ENCODE assay signal across 8 cellular contexts in the genomic region with DNA sequence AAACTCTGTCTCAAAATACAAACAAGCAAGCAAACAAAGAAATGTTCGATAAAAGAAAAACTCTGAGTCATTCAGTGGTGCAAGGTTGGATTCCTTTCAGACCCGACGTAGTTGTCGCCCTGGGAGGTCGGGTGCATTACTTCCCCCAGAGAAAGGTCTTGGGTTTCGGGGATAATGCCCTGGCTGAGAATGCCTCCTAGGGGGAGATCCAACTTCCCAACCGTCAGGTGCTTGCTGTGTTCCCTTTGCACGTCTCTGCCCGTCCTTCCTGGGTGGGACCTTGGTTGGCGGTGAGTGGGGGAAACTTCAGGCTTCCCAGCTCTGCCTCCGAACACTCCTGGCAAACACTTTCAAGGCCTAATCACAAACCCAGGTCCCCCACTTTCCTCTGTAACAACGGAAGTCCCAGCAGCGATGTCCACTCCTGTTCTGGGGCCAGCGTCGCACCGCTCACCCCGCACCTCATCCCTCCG. TPM values are rescaled to one million over a fixed set of nuclear protein-coding genes. Genes with fewer than 3 reads are reported as not detected.
DNase-seq lines count a peak whose midpoint lies in the region; ATAC-seq and TF ChIP-seq lines count a peak whose summit lies in the region.

No MANE protein-coding gene starts in this region.

- peak overlapping the region; percentile 81 for H3K4me3 Mint-ChIP-seq in CD8-positive, alpha-beta T cell
- peak overlapping the region; percentile 86 for H3K4me3 Mint-ChIP-seq in activated T-helper 1 cell treated with anti-CD3 and anti-CD28 coated beads, Interleukin-12 subunit alpha, Interleukin-12 subunit beta, Interleukin-2, Interleukin-4 antibody, amounts not matched to agents 30 ng/mL and 10 ng/mL and 1 ng/mL, durations not matched to agents 14 hours and 24 hours and 36 hours
- peak overlapping the region; percentile 97 for H3K4me3 Mint-ChIP-seq in osteocyte (ENCODE audit: unreplicated experiment)

- TF ChIP-seq CTCF in CD8-positive, alpha-beta T cell (IDR thresholded peaks at IDR 0.05) = no peak
- no peak for TF ChIP-seq CTCF in osteocyte (IDR thresholded peaks at IDR 0.05)

- H3K36me3 Mint-ChIP-seq in CD8-positive, alpha-beta T cell = peaks cover 10% of the 10 kb centered on the region
- H3K36me3 Mint-ChIP-seq in activated T-helper 1 cell treated with anti-CD3 and anti-CD28 coated beads, Interleukin-12 subunit alpha, Interleukin-12 subunit beta, Interleukin-2, Interleukin-4 antibody, amounts not matched to agents 30 ng/mL and 10 ng/mL and 1 ng/mL, durations not matched to agents 14 hours and 24 hours and 36 hours (ENCODE audit: low read depth) = peaks cover 12% of the 10 kb centered on the region
- H3K36me3 Mint-ChIP-seq in osteocyte (ENCODE audit: unreplicated experiment) = no peaks in the 10 kb centered on the region

- H3K4me1 Mint-ChIP-seq in CD8-positive, alpha-beta T cell (ENCODE audit: low read depth) = peaks cover 39% of the 10 kb centered on the region
- H3K4me1 Mint-ChIP-seq in activated T-helper 1 cell treated with anti-CD3 and anti-CD28 coated beads, Interleukin-12 subunit alpha, Interleukin-12 subunit beta, Interleukin-2, Interleukin-4 antibody, amounts not matched to agents 30 ng/mL and 10 ng/mL and 1 ng/mL, durations not matched to agents 14 hours and 24 hours and 36 hours (ENCODE audit: low read depth) = peaks cover 51% of the 10 kb centered on the region
- H3K4me1 Mint-ChIP-seq in osteocyte (ENCODE audit: unreplicated experiment) = peaks cover 38% of the 10 kb centered on the region

- POLR2A ChIA-PET in CD8-positive, alpha-beta T cell (lab: Charles Lee) = interaction anchor here (0.5 to 1.6 kb wide), 4 partner anchors 8 to 856 kb away, joined by 3 to 9 read pairs (median 6); partner anchors contain the start of gene RMP24

- H3K4me3 ChIP-seq in CD8-positive, alpha-beta T cell (ENCODE audit: low read depth, low read length) = peak overlapping the region; percentile 99

- H3K4me1 ChIP-seq in CD8-positive, alpha-beta T cell (ENCODE audit: insufficient read depth, low read length) = peaks cover 22% of the 10 kb centered on the region

- H3K27me3 Mint-ChIP-seq in CD8-positive, alpha-beta T cell (ENCODE audit: low read depth) = no peaks in the 10 kb centered on the region
- no peaks in the 10 kb centered on the region for H3K27me3 Mint-ChIP-seq in activated T-helper 1 cell treated with anti-CD3 and anti-CD28 coated beads, Interleukin-12 subunit alpha, Interleukin-12 subunit beta, Interleukin-2, Interleukin-4 antibody, amounts not matched to agents 30 ng/mL and 10 ng/mL and 1 ng/mL, durations not matched to agents 14 hours and 24 hours and 36 hours (ENCODE audit: insufficient read depth)
- H3K27me3 Mint-ChIP-seq in osteocyte (ENCODE audit: unreplicated experiment) = no peaks in the 10 kb centered on the region

- H3K27ac Mint-ChIP-seq in CD8-positive, alpha-beta T cell = peak overlapping the region; percentile 93
- peak overlapping the region; percentile 94 for H3K27ac Mint-ChIP-seq in activated T-helper 1 cell treated with anti-CD3 and anti-CD28 coated beads, Interleukin-12 subunit alpha, Interleukin-12 subunit beta, Interleukin-2, Interleukin-4 antibody, amounts not matched to agents 30 ng/mL and 10 ng/mL and 1 ng/mL, durations not matched to agents 14 hours and 24 hours and 36 hours
- H3K27ac Mint-ChIP-seq in osteocyte (ENCODE audit: unreplicated experiment) = peak overlapping the region; percentile 94

- intact Hi-C loops in CD8-positive, alpha-beta T cell (cut with DNase I, micrococcal nuclease) = loop anchor here (1.0 to 10.0 kb wide), 12 partner anchors 701 to 1851 kb away; partner anchors contain the start of genes INO80C (in 2 of the 2), ZNF24 (in 2 of the 2), ELP2 (in 1 of the 2) and GALNT1 (in 1 of the 2)
- intact Hi-C loops in activated T-helper 1 cell treated with anti-CD3 and anti-CD28 coated beads, Interleukin-12 subunit alpha, Interleukin-12 subunit beta, Interleukin-2, Interleukin-4 antibody, amounts not matched to agents 30 ng/mL and 10 ng/mL and 1 ng/mL, durations not matched to agents 14 hours and 24 hours and 36 hours (cut with micrococcal nuclease) = loop anchor here (2.0 to 10.0 kb wide), 7 partner anchors 19 to 1486 kb away; partner anchors contain the start of genes INO80C, RMP24, RPRD1A and ZNF24

- ATAC-seq in CD8-positive, alpha-beta T cell = peak; percentile 0
- peak; percentile 7 for ATAC-seq in GM21717 (IDR thresholded peaks at IDR 0.05; ENCODE audit: unreplicated experiment)

- peak overlapping the region; percentile 70 for H3K27ac ChIP-seq in CD8-positive, alpha-beta T cell (ENCODE audit: low read depth, low read length)

- CTCF ChIA-PET in CD8-positive, alpha-beta T cell (lab: Charles Lee) = interaction anchor here (3.0 kb wide), 1 partner anchor 18 kb away, joined by 18 read pairs; no protein-coding TSS in a partner anchor

- no peaks in the 10 kb centered on the region for H3K36me3 ChIP-seq in CD8-positive, alpha-beta T cell (ENCODE audit: insufficient read depth, low read length)

- H3K9me3 ChIP-seq in CD8-positive, alpha-beta T cell (ENCODE audit: low read length) = no peaks in the 10 kb centered on the region

- no peaks in the 10 kb centered on the region for H3K9me3 Mint-ChIP-seq in CD8-positive, alpha-beta T cell
- no peaks in the 10 kb centered on the region for H3K9me3 Mint-ChIP-seq in activated T-helper 1 cell treated with anti-CD3 and anti-CD28 coated beads, Interleukin-12 subunit alpha, Interleukin-12 subunit beta, Interleukin-2, Interleukin-4 antibody, amounts not matched to agents 30 ng/mL and 10 ng/mL and 1 ng/mL, durations not matched to agents 14 hours and 24 hours and 36 hours
- no peaks in the 10 kb centered on the region for H3K9me3 Mint-ChIP-seq in osteocyte (ENCODE audit: unreplicated experiment)

- H3K27me3 ChIP-seq in CD8-positive, alpha-beta T cell (ENCODE audit: insufficient read depth, low read length) = no peaks in the 10 kb centered on the region

- DNase-seq in CD8-positive, alpha-beta T cell = peak in 6 of 7 experiments; percentile 7 to 57 (median 21)
- DNase-seq in NCI-H2227 (lab: John Stamatoyannopoulos, UW; ENCODE audit: unreplicated experiment) (peak; percentile 59), foreskin melanocyte (peak; percentile 33), osteocyte (ENCODE audit: extremely low spot score, unreplicated experiment) (no peak), NCI-H2171 (lab: John Stamatoyannopoulos, UW) (no peak), KG1 (lab: John Stamatoyannopoulos, UW) (no peak)
- DNase-seq in activated T-helper 1 cell treated with anti-CD3 and anti-CD28 coated beads, Interleukin-12 subunit alpha, Interleukin-12 subunit beta, Interleukin-2, Interleukin-4 antibody, amounts not matched to agents 30 ng/mL and 10 ng/mL and 1 ng/mL, durations not matched to agents 14 hours and 24 hours and 36 hours (ENCODE audit: low spot score) = peak; percentile 16

RNA-seq across cellular contexts. Expression of gene TPGS2, which starts 0.6 kb away (rescaled TPM):
- 10 to 100 TPM; 14.5 to 16.4 TPM for total RNA-seq in CD8-positive, alpha-beta T cell
- 68.5 and 72.6 TPM in 2 replicates for total RNA-seq in activated T-helper 1 cell treated with anti-CD3 and anti-CD28 coated beads, Interleukin-12 subunit alpha, Interleukin-12 subunit beta, Interleukin-2, Interleukin-4 antibody, amounts not matched to agents 30 ng/mL and 10 ng/mL and 1 ng/mL, durations not matched to agents 14 hours and 24 hours and 36 hours
- 95.4 and 98.8 TPM in 2 replicates for total RNA-seq in osteocyte

RNA-seq across cellular contexts. Expression of gene KIAA1328, which starts 0.7 kb away (rescaled TPM):
- total RNA-seq in CD8-positive, alpha-beta T cell = 1 to 10 TPM; 6.9 to 7.0 TPM
- 6.7 and 8.2 TPM in 2 replicates for total RNA-seq in activated T-helper 1 cell treated with anti-CD3 and anti-CD28 coated beads, Interleukin-12 subunit alpha, Interleukin-12 subunit beta, Interleukin-2, Interleukin-4 antibody, amounts not matched to agents 30 ng/mL and 10 ng/mL and 1 ng/mL, durations not matched to agents 14 hours and 24 hours and 36 hours
- 10.1 and 10.7 TPM in 2 replicates for total RNA-seq in osteocyte

Comparison
In these comparisons a context has a peak if more than half of its experiments do, and no peak if none do; other contexts are left out.
1. DNase-seq: peak in CD8-positive, alpha-beta T cell (6 of 7), NCI-H2227 (single experiment), activated T-helper 1 cell treated with anti-CD3 and anti-CD28 coated beads, Interleukin-12 subunit alpha, Interleukin-12 subunit beta, Interleukin-2, Interleukin-4 antibody, amounts not matched to agents 30 ng/mL and 10 ng/mL and 1 ng/mL, durations not matched to agents 14 hours and 24 hours and 36 hours (single experiment) and foreskin melanocyte (single experiment); none in osteocyte (single experiment), NCI-H2171 (single experiment) and KG1 (single experiment).
2. Peak in every context shown above with its lines, with median percentiles within 50 percentile points of each other: H3K27ac Mint-ChIP-seq and H3K4me3 Mint-ChIP-seq.